Comparison of ENCODE assay signal across 1 cellular context in genomic region chr12:89417246-89417977, GRCh38.
TF ChIP-seq lines count a peak whose summit lies in the region.

No MANE protein-coding gene starts in this region.

TF ChIP-seq in SK-N-SH, 30 proteins besides CTCF, POLR2A, EP300 and RAD21 (continued from another document):
- no peak for TF ChIP-seq IRF3 (IDR thresholded peaks at IDR 0.05; ENCODE audit: low read depth, low read length)
- TF ChIP-seq, protein P1, sequence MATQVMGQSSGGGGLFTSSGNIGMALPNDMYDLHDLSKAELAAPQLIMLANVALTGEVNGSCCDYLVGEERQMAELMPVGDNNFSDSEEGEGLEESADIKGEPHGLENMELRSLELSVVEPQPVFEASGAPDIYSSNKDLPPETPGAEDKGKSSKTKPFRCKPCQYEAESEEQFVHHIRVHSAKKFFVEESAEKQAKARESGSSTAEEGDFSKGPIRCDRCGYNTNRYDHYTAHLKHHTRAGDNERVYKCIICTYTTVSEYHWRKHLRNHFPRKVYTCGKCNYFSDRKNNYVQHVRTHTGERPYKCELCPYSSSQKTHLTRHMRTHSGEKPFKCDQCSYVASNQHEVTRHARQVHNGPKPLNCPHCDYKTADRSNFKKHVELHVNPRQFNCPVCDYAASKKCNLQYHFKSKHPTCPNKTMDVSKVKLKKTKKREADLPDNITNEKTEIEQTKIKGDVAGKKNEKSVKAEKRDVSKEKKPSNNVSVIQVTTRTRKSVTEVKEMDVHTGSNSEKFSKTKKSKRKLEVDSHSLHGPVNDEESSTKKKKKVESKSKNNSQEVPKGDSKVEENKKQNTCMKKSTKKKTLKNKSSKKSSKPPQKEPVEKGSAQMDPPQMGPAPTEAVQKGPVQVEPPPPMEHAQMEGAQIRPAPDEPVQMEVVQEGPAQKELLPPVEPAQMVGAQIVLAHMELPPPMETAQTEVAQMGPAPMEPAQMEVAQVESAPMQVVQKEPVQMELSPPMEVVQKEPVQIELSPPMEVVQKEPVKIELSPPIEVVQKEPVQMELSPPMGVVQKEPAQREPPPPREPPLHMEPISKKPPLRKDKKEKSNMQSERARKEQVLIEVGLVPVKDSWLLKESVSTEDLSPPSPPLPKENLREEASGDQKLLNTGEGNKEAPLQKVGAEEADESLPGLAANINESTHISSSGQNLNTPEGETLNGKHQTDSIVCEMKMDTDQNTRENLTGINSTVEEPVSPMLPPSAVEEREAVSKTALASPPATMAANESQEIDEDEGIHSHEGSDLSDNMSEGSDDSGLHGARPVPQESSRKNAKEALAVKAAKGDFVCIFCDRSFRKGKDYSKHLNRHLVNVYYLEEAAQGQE (IDR thresholded peaks at IDR 0.05; ENCODE audit: low read depth, low read length) = no peak
